8 cellular contexts compared by ENCODE assay signal in the genomic region with DNA sequence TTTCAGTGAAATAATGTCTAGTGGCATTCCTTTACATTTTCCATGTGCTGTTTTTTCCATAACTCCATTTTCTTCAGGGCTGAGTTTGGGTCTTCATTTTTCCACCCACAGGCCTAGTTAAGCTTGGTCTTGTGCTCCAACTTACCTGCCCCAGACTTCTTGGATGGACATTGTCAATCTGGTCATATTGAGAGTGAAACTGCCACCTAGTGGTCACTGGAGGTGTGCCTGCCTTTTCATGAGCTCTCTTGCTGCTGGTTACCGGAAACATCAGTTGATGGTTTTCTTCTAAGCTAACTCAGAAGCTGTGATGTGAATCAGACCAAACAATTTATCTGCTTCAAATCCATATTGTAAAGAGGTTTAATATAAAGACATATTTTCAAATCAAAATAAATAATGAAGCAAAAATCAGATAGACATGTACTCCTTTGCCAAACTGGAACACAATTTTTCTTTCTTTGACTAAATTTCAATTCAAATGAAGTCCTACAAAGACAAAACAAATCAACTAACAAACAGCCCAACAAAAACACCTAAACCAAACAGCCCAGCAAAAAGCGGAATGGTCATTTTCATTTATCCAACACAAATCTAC.
DNase-seq lines count a peak whose midpoint lies in the region; ATAC-seq and TF ChIP-seq lines count a peak whose summit lies in the region.

No MANE protein-coding gene starts in this region.

- H3K4me1 Mint-ChIP-seq in activated CD4-positive, alpha-beta memory T cell treated with anti-CD3 and anti-CD28 coated beads, Interleukin-2, amount 10 ng/mL, durations not matched to agents 7 days and 5 days = peaks cover 80% of the 10 kb centered on the region
- no peaks in the 10 kb centered on the region for H3K4me1 Mint-ChIP-seq in endothelial cell (ENCODE audit: unreplicated experiment)
- peaks cover 0 to 4% (median 4%) of the 10 kb centered on the region in 3 donors for H3K4me1 Mint-ChIP-seq in naive B cell

- ATAC-seq in HG03139 (IDR thresholded peaks at IDR 0.05; ENCODE audit: unreplicated experiment) (peak; percentile 63), naive B cell (ENCODE audit: low read depth in 2 of 2) (peak; percentile 68 to 83)

- peaks cover 2% of the 10 kb centered on the region for H3K27me3 ChIP-seq in AG04450 (ENCODE audit: control insufficient read depth, insufficient read depth, low read length)

- no peaks in the 10 kb centered on the region for H3K9me3 Mint-ChIP-seq in activated CD4-positive, alpha-beta memory T cell treated with anti-CD3 and anti-CD28 coated beads, Interleukin-2, amount 10 ng/mL, durations not matched to agents 7 days and 5 days
- no peaks in the 10 kb centered on the region for H3K9me3 Mint-ChIP-seq in endothelial cell (ENCODE audit: unreplicated experiment)
- no peaks in the 10 kb centered on the region for H3K9me3 Mint-ChIP-seq in naive B cell

- DNase-seq in AG04450 (ENCODE audit: low read depth, low spot score) (no peak), GM13976 (ENCODE audit: low spot score) (peak; percentile 55), NCI-H774 (lab: John Stamatoyannopoulos, UW) (peak; percentile 29), endothelial cell (ENCODE audit: low spot score) (peak; percentile 67), naive B cell (peak; percentile 53), superior temporal gyrus (ENCODE audit: extremely low spot score) (peak; percentile 84)
- DNase-seq in activated CD4-positive, alpha-beta memory T cell treated with anti-CD3 and anti-CD28 coated beads, Interleukin-2, amount 10 ng/mL, durations not matched to agents 7 days and 5 days = peak; percentile 83

- H3K4me3 ChIP-seq in AG04450 (ENCODE audit: low read depth, low read length) = no peak overlapping the region

- H3K9me3 ChIP-seq in AG04450 (ENCODE audit: control insufficient read depth, insufficient read depth, low read length) = no peaks in the 10 kb centered on the region

- H3K36me3 Mint-ChIP-seq in activated CD4-positive, alpha-beta memory T cell treated with anti-CD3 and anti-CD28 coated beads, Interleukin-2, amount 10 ng/mL, durations not matched to agents 7 days and 5 days (ENCODE audit: low read depth) = peaks cover 35% of the 10 kb centered on the region
- H3K36me3 Mint-ChIP-seq in endothelial cell (ENCODE audit: low read depth, unreplicated experiment) (no peaks in the 10 kb centered on the region), naive B cell (no peaks in the 10 kb centered on the region)

- no peak overlapping the region for H3K27ac ChIP-seq in AG04450 (ENCODE audit: low read depth, low read length)

- in situ Hi-C loops in GM13976 (cut with MboI; ENCODE audit: low sequenced_read_pairs, unreplicated experiment) = loop anchor here (10.0 to 25.0 kb wide), 4 partner anchors 255 to 1038 kb away; a partner anchor contains a TSS

- POLR2A ChIA-PET in AG04450 (lab: Yijun Ruan, JAX) = no interaction called here
- POLR2A ChIA-PET in activated CD4-positive, alpha-beta memory T cell treated with anti-CD3 and anti-CD28 coated beads, Interleukin-2, amount 10 ng/mL, durations not matched to agents 7 days and 5 days (lab: Charles Lee) = interaction anchor here (0.6 to 18.4 kb wide), 12 partner anchors 13 to 259 kb away, joined by 3 to 1063 read pairs (median 10); a partner anchor contains a TSS

- H3K27ac Mint-ChIP-seq in activated CD4-positive, alpha-beta memory T cell treated with anti-CD3 and anti-CD28 coated beads, Interleukin-2, amount 10 ng/mL, durations not matched to agents 7 days and 5 days = peak overlapping the region; percentile 97
- H3K27ac Mint-ChIP-seq in endothelial cell (ENCODE audit: unreplicated experiment) (no peak overlapping the region), naive B cell (peak overlapping the region in 1 of 6 donors; percentile 88)

- TF ChIP-seq CTCF in AG04450 (IDR thresholded peaks at IDR 0.05; ENCODE audit: low read depth, low read length) (peak; percentile 90), GM13976 (IDR thresholded peaks at IDR 0.05; ENCODE audit: borderline replicate concordance, control extremely low read depth, extremely low read depth, insufficient read depth, missing control alignments) (peak; percentile 79), endothelial cell (IDR thresholded peaks at IDR 0.05; ENCODE audit: unreplicated experiment) (peak; percentile 87)

- no peaks in the 10 kb centered on the region for H3K27me3 Mint-ChIP-seq in activated CD4-positive, alpha-beta memory T cell treated with anti-CD3 and anti-CD28 coated beads, Interleukin-2, amount 10 ng/mL, durations not matched to agents 7 days and 5 days
- H3K27me3 Mint-ChIP-seq in endothelial cell (ENCODE audit: unreplicated experiment) = no peaks in the 10 kb centered on the region
- H3K27me3 Mint-ChIP-seq in naive B cell = peaks cover 0 to 3% (median 0%) of the 10 kb centered on the region in 3 donors

- CTCF ChIA-PET in AG04450 (lab: Charles Lee) = interaction anchor here (0.5 to 8.3 kb wide), 57 partner anchors 11 to 1073 kb away, joined by 3 to 83 read pairs (median 4); a partner anchor contains a TSS
- CTCF ChIA-PET in activated CD4-positive, alpha-beta memory T cell treated with anti-CD3 and anti-CD28 coated beads, Interleukin-2, amount 10 ng/mL, durations not matched to agents 7 days and 5 days (lab: Charles Lee) = interaction anchor here (0.6 to 20.0 kb wide), 60 partner anchors 8 to 930 kb away, joined by 3 to 731 read pairs (median 5); a partner anchor contains a TSS

- H3K4me3 Mint-ChIP-seq in activated CD4-positive, alpha-beta memory T cell treated with anti-CD3 and anti-CD28 coated beads, Interleukin-2, amount 10 ng/mL, durations not matched to agents 7 days and 5 days = peak overlapping the region; percentile 93
- H3K4me3 Mint-ChIP-seq in endothelial cell (ENCODE audit: unreplicated experiment) = no peak overlapping the region
- no peak overlapping the region for H3K4me3 Mint-ChIP-seq in naive B cell
